Comparison of ENCODE assay signal across 17 cellular contexts in genomic region chr14:104640681-104641080, GRCh38. TPM values are rescaled to one million over a fixed set of nuclear protein-coding genes. Genes with fewer than 3 reads are reported as not detected.
"Had no signal": no experiment of that assay in that cellular context is flagged by ENCODE, and none has a peak within 500 bp of the region (broad histone marks: within the 10 kb centered on the region; RNA-seq: fewer than 3 reads in every experiment).

No MANE protein-coding gene starts in this region.

- H3K36me3 Mint-ChIP-seq: natural killer cell treated with Interleukin-12 subunit alpha and Interleukin-12 subunit beta and Interleukin-15 and Interleukin-18, amount 100 ng/mL, for 72 hours; neural progenitor cell had no signal

- H3K36me3 ChIP-seq: colonic mucosa, left lung, lower lobe of right lung, neural progenitor cell, prostate gland, right lobe of liver, spleen, stomach, thoracic aorta, transverse colon had no signal

- H3K27ac Mint-ChIP-seq: endodermal cell; natural killer cell treated with Interleukin-12 subunit alpha and Interleukin-12 subunit beta and Interleukin-15 and Interleukin-18, amount 100 ng/mL, for 72 hours; neural progenitor cell had no signal

- H3K9me3 Mint-ChIP-seq: memory B cell had no signal

- H3K9me3 ChIP-seq: colonic mucosa, lower lobe of right lung, prostate gland, right lobe of liver, thoracic aorta, transverse colon had no signal

- H3K4me3 ChIP-seq: colonic mucosa, left lung, lower lobe of right lung, neural progenitor cell, prostate gland, right lobe of liver, spleen, stomach, thoracic aorta, transverse colon had no signal

- H3K27ac ChIP-seq: colonic mucosa, left lung, lower lobe of right lung, neural progenitor cell, parathyroid adenoma, prostate gland, right lobe of liver, stomach, thoracic aorta, transverse colon had no signal

- H3K9ac ChIP-seq: neural progenitor cell, parathyroid adenoma had no signal

- H3K4me3 Mint-ChIP-seq: endodermal cell; memory B cell; natural killer cell treated with Interleukin-12 subunit alpha and Interleukin-12 subunit beta and Interleukin-15 and Interleukin-18, amount 100 ng/mL, for 72 hours had no signal

- H3K4me1 ChIP-seq: colonic mucosa, parathyroid adenoma, prostate gland had no signal

- H2AFZ ChIP-seq: neural progenitor cell, parathyroid adenoma had no signal

- H3K27me3 ChIP-seq: colonic mucosa, neural progenitor cell, right lobe of liver had no signal

RNA-seq across cellular contexts. Expression of gene TMEM179, which starts 36.1 kb away (rescaled TPM):
- total RNA-seq: dermis blood vessel endothelial cell, endothelial cell of umbilical vein, lower lobe of right lung, renal cortical epithelial cell, spleen, thoracic aorta had no signal
